14 cellular contexts compared by ENCODE assay signal in the genomic region with DNA sequence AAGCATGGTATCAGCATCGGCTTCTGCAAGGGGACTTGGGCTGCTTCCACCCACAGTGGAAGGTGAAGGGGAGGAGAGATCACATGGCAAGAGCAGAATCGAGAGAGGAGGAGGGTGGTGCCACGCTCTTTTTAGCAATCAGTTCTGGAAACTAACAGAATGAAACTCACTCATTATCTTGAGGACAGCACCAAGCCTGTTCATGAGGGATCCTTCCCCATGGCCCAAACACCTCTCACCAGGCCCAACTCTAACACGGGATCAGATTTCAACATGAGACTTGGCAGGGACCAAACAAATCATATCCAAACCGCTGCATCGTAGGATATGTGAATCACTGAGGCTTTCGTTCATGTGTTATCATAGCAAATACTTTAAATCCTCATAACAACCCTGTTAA.
DNase-seq lines count a peak whose midpoint lies in the region; ATAC-seq and TF ChIP-seq lines count a peak whose summit lies in the region.
"Had no signal": no experiment of that assay in that cellular context is flagged by ENCODE, and none has a peak within 500 bp of the region (broad histone marks: within the 10 kb centered on the region; RNA-seq: fewer than 3 reads in every experiment).

No MANE protein-coding gene starts in this region.

- no peaks in the 10 kb centered on the region for H3K9me2 ChIP-seq in hepatocyte (replicated peaks; ENCODE audit: insufficient read depth)

- no peak overlapping the region for H2AFZ ChIP-seq in hepatocyte

- 50% methylated on average over 7 of the region's 7 CpGs for WGBS in hepatocyte (ENCODE audit: low lambda C conversion rate, missing lambda C conversion rate)

- no peaks in the 10 kb centered on the region for H3K79me2 ChIP-seq in hepatocyte

- in situ Hi-C loops in astrocyte of the cerebellum (cut with HindIII; ENCODE audit: low sequenced_read_pairs): no loop called here

- ATAC-seq in GM21723 (IDR thresholded peaks at IDR 0.05; ENCODE audit: unreplicated experiment): no peak
- no peak for ATAC-seq in activated T-cell treated with anti-CD3 and anti-CD28 coated beads, Interleukin-2, amount 50 U/mL, for 4 hours

- no peaks in the 10 kb centered on the region for H3K36me3 Mint-ChIP-seq in activated T-cell treated with anti-CD3 and anti-CD28 coated beads, Interleukin-2, amount 50 U/mL, for 4 hours (ENCODE audit: insufficient read depth)
- no peaks in the 10 kb centered on the region for H3K36me3 Mint-ChIP-seq in immature natural killer cell
- H3K36me3 Mint-ChIP-seq: memory B cell had no signal

- no peak overlapping the region for H3K4me3 Mint-ChIP-seq in activated T-cell treated with anti-CD3 and anti-CD28 coated beads, Interleukin-2, amount 50 U/mL, for 4 hours
- H3K4me3 Mint-ChIP-seq in immature natural killer cell: no peak overlapping the region
- H3K4me3 Mint-ChIP-seq: B cell; dendritic cell treated with granulocyte-macrophage colony-stimulating factor and Interleukin-4, amounts not matched to agents 40 ng/mL and 50 ng/mL, for 4 days; memory B cell had no signal

- H3K4me1 ChIP-seq in hepatocyte (ENCODE audit: insufficient read depth): no peaks in the 10 kb centered on the region
- H3K4me1 ChIP-seq: heart right ventricle had no signal

- H3K4me1 Mint-ChIP-seq in activated T-cell treated with anti-CD3 and anti-CD28 coated beads, Interleukin-2, amount 50 U/mL, for 4 hours (ENCODE audit: low read depth): no peaks in the 10 kb centered on the region
- H3K4me1 Mint-ChIP-seq in immature natural killer cell: no peaks in the 10 kb centered on the region
- H3K4me1 Mint-ChIP-seq: B cell, memory B cell had no signal

- peak; percentile 18 for DNase-seq in AG09309 (ENCODE audit: low read depth)
- DNase-seq in MG63: peak; percentile 19
- peak; percentile 4 for DNase-seq in astrocyte of the cerebellum (ENCODE audit: low read depth)
- DNase-seq in hepatocyte (ENCODE audit: low spot score): no peak
- DNase-seq in SHP77 (lab: John Stamatoyannopoulos, UW): no peak
- no peak for DNase-seq in activated T-cell treated with anti-CD3 and anti-CD28 coated beads, Interleukin-2, amount 50 U/mL, for 4 hours
- no peak for DNase-seq in immature natural killer cell
- DNase-seq: activated CD4-positive, alpha-beta T cell treated with anti-CD3 and anti-CD28 coated beads for 4 hours; activated gamma-delta T cell; heart right ventricle had no signal

- H3K27me3 ChIP-seq in MG63 (no peaks in the 10 kb centered on the region), hepatocyte (no peaks in the 10 kb centered on the region)

- H3K27me3 Mint-ChIP-seq in activated T-cell treated with anti-CD3 and anti-CD28 coated beads, Interleukin-2, amount 50 U/mL, for 4 hours (ENCODE audit: low read depth): peaks cover 1% of the 10 kb centered on the region
- H3K27me3 Mint-ChIP-seq in immature natural killer cell (ENCODE audit: low read depth in 3 of 3): peaks cover 5 to 11% (median 5%) of the 10 kb centered on the region in 3 donors
- H3K27me3 Mint-ChIP-seq: B cell; dendritic cell treated with granulocyte-macrophage colony-stimulating factor and Interleukin-4, amounts not matched to agents 40 ng/mL and 50 ng/mL, for 4 days had no signal

- H3K4me2 ChIP-seq in hepatocyte: peak overlapping the region; percentile 44

- TF ChIP-seq CTCF in AG09309 (IDR thresholded peaks at IDR 0.05; ENCODE audit: control insufficient read depth, insufficient read depth, low read depth, low read length, missing control alignments): no peak
- TF ChIP-seq CTCF in astrocyte of the cerebellum (IDR thresholded peaks at IDR 0.05; ENCODE audit: low read depth, low read length, missing control alignments): no peak
- no peak for TF ChIP-seq CTCF in hepatocyte (IDR thresholded peaks at IDR 0.05; ENCODE audit: poor library complexity)

- H3K27ac ChIP-seq in hepatocyte: peak overlapping the region; percentile 28
- H3K27ac ChIP-seq: heart right ventricle had no signal

- H3K9me3 ChIP-seq in MG63 (no peaks in the 10 kb centered on the region), hepatocyte (ENCODE audit: low read depth) (no peaks in the 10 kb centered on the region)
- H3K9me3 ChIP-seq: heart right ventricle had no signal

- H3K4me3 ChIP-seq in AG09309 (ENCODE audit: control insufficient read depth, low read depth, low read length): no peak overlapping the region
- H3K4me3 ChIP-seq in MG63: no peak overlapping the region
- H3K4me3 ChIP-seq in astrocyte of the cerebellum (ENCODE audit: low read depth, low read length): no peak overlapping the region
- no peak overlapping the region for H3K4me3 ChIP-seq in hepatocyte
- H3K4me3 ChIP-seq: heart right ventricle had no signal

- no peaks in the 10 kb centered on the region for H3K36me3 ChIP-seq in MG63
- no peaks in the 10 kb centered on the region for H3K36me3 ChIP-seq in hepatocyte (replicated peaks; ENCODE audit: insufficient read depth, low read depth)
- H3K36me3 ChIP-seq: heart right ventricle had no signal

- H3K27ac Mint-ChIP-seq in immature natural killer cell: no peak overlapping the region
- H3K27ac Mint-ChIP-seq: B cell; dendritic cell treated with granulocyte-macrophage colony-stimulating factor and Interleukin-4, amounts not matched to agents 40 ng/mL and 50 ng/mL, for 4 days; memory B cell had no signal

- H3K9me3 Mint-ChIP-seq in activated T-cell treated with anti-CD3 and anti-CD28 coated beads, Interleukin-2, amount 50 U/mL, for 4 hours: no peaks in the 10 kb centered on the region
- H3K9me3 Mint-ChIP-seq in immature natural killer cell: no peaks in the 10 kb centered on the region
- H3K9me3 Mint-ChIP-seq: dendritic cell treated with granulocyte-macrophage colony-stimulating factor and Interleukin-4, amounts not matched to agents 40 ng/mL and 50 ng/mL, for 4 days had no signal

- H4K20me1 ChIP-seq in hepatocyte (ENCODE audit: insufficient read depth, poor library complexity, severe bottlenecking): no peaks in the 10 kb centered on the region

Comparison
In these comparisons a context has a peak if more than half of its experiments do, and no peak if none do; other contexts are left out.
1. DNase-seq: peak in AG09309 (single experiment), MG63 (single experiment) and astrocyte of the cerebellum (single experiment); none in hepatocyte (single experiment), SHP77 (0 of 2), activated T-cell treated with anti-CD3 and anti-CD28 coated beads, Interleukin-2, amount 50 U/mL, for 4 hours (single experiment) and immature natural killer cell (0 of 3).